ENCODE assay signal across 1 cellular context in the genomic region with DNA sequence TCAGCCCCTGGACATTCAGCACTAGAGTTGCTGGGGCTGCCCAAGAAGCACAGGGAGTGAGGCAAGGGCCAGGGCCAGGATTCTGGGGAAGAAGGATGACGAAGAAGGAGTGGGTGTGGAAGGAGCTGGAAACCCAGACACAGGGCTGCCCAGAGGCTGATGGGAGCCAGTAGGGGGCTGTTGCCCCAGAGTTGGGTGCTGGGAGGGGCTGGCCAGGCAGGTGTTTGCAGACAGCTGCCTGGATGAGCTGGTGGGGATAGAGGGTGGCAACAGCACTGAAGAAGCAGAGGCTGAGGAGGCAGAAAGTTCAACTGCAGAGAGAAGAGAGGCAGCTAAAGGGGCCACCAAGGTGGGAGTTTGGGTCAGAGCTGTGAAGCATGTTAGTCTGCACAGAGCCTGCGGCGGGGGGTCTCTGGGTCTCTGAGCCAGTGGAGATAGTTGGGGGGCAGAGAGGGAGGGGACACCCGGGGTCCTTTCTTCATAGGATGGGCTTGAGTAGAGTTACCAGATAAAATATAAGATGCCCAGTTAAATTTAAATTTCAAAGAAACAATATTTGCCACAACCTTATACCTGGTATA.
TF ChIP-seq lines count a peak whose summit lies in the region.

No MANE protein-coding gene starts in this region.

TF ChIP-seq in HepG2, 621 proteins besides CTCF, POLR2A, EP300 and RAD21:
- TF ChIP-seq, protein P1, sequence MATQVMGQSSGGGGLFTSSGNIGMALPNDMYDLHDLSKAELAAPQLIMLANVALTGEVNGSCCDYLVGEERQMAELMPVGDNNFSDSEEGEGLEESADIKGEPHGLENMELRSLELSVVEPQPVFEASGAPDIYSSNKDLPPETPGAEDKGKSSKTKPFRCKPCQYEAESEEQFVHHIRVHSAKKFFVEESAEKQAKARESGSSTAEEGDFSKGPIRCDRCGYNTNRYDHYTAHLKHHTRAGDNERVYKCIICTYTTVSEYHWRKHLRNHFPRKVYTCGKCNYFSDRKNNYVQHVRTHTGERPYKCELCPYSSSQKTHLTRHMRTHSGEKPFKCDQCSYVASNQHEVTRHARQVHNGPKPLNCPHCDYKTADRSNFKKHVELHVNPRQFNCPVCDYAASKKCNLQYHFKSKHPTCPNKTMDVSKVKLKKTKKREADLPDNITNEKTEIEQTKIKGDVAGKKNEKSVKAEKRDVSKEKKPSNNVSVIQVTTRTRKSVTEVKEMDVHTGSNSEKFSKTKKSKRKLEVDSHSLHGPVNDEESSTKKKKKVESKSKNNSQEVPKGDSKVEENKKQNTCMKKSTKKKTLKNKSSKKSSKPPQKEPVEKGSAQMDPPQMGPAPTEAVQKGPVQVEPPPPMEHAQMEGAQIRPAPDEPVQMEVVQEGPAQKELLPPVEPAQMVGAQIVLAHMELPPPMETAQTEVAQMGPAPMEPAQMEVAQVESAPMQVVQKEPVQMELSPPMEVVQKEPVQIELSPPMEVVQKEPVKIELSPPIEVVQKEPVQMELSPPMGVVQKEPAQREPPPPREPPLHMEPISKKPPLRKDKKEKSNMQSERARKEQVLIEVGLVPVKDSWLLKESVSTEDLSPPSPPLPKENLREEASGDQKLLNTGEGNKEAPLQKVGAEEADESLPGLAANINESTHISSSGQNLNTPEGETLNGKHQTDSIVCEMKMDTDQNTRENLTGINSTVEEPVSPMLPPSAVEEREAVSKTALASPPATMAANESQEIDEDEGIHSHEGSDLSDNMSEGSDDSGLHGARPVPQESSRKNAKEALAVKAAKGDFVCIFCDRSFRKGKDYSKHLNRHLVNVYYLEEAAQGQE (IDR thresholded peaks at IDR 0.05; ENCODE audit: borderline replicate concordance in 1 of 2, low read depth in 1 of 2, low read length in 2 of 2) = no peak
- TF ChIP-seq SOX13 (IDR thresholded peaks at IDR 0.05) (no peak), SOX13 (CRISPR knock-in tag; conservative IDR thresholded peaks at IDR 0.05 in 1 of 2, IDR thresholded peaks at IDR 0.05 in 1 of 2) (no peak), ZFAT (CRISPR knock-in tag; conservative IDR thresholded peaks at IDR 0.05) (no peak), KLF15 (CRISPR knock-in tag; IDR thresholded peaks at IDR 0.05; ENCODE audit: borderline replicate concordance) (no peak), CEBPG (CRISPR knock-in tag; IDR thresholded peaks at IDR 0.05) (no peak)
- TF ChIP-seq, protein P2, sequence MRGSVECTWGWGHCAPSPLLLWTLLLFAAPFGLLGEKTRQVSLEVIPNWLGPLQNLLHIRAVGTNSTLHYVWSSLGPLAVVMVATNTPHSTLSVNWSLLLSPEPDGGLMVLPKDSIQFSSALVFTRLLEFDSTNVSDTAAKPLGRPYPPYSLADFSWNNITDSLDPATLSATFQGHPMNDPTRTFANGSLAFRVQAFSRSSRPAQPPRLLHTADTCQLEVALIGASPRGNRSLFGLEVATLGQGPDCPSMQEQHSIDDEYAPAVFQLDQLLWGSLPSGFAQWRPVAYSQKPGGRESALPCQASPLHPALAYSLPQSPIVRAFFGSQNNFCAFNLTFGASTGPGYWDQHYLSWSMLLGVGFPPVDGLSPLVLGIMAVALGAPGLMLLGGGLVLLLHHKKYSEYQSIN (CRISPR knock-in tag; IDR thresholded peaks at IDR 0.05; ENCODE audit: borderline replicate concordance) = no peak
- TF ChIP-seq, protein P3, sequence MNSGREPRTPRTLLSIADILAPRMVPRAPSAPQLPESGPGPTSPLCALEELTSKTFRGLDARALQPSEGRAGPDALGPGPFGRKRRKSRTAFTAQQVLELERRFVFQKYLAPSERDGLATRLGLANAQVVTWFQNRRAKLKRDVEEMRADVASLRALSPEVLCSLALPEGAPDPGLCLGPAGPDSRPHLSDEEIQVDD (CRISPR knock-in tag; IDR thresholded peaks at IDR 0.05; ENCODE audit: borderline replicate concordance) = no peak
- TF ChIP-seq, protein P4, sequence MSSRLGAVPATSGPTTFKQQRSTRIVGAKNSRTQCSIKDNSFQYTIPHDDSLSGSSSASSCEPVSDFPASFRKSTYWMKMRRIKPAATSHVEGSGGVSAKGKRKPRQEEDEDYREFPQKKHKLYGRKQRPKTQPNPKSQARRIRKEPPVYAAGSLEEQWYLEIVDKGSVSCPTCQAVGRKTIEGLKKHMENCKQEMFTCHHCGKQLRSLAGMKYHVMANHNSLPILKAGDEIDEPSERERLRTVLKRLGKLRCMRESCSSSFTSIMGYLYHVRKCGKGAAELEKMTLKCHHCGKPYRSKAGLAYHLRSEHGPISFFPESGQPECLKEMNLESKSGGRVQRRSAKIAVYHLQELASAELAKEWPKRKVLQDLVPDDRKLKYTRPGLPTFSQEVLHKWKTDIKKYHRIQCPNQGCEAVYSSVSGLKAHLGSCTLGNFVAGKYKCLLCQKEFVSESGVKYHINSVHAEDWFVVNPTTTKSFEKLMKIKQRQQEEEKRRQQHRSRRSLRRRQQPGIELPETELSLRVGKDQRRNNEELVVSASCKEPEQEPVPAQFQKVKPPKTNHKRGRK (CRISPR knock-in tag; IDR thresholded peaks at IDR 0.05) = no peak
